In genomic region chr17:28811594-28812135, GRCh38 we compare ENCODE assay signal across 8 cellular contexts. TPM values are rescaled to one million over a fixed set of nuclear protein-coding genes. Genes with fewer than 3 reads are reported as not detected.
DNase-seq lines count a peak whose midpoint lies in the region; ATAC-seq and TF ChIP-seq lines count a peak whose summit lies in the region.

No MANE protein-coding gene starts in this region.

- H3K4me3 ChIP-seq in HAP-1 (peak overlapping the region; percentile 71), RWPE2 (ENCODE audit: severe bottlenecking) (peak overlapping the region; percentile 84), endocrine pancreas (ENCODE audit: control insufficient read depth, insufficient read depth, low read length) (peak overlapping the region; percentile 87)

- ATAC-seq in RWPE2 (ENCODE audit: low read depth) (0 out of 3 replicates have a peak, but pooled peaks have one; percentile 13), HG03039 (IDR thresholded peaks at IDR 0.05; ENCODE audit: unreplicated experiment) (no peak), HG03025 (IDR thresholded peaks at IDR 0.05; ENCODE audit: low FRiP score, unreplicated experiment) (no peak)

- no peaks in the 10 kb centered on the region for H3K36me3 ChIP-seq in HAP-1 (replicated peaks)
- peaks cover 9% of the 10 kb centered on the region for H3K36me3 ChIP-seq in RWPE2 (ENCODE audit: low read depth)
- H3K36me3 ChIP-seq in endocrine pancreas (ENCODE audit: control insufficient read depth, insufficient read depth, low read length): no peaks in the 10 kb centered on the region

- DNase-seq in COLO668 (lab: John Stamatoyannopoulos, UW; ENCODE audit: unreplicated experiment) (peak; percentile 0), HAP-1 (ENCODE audit: low spot score in 2 of 2) (peak in 1 of 2 experiments; percentile 27), RWPE2 (ENCODE audit: low spot score) (no peak), myocyte (ENCODE audit: low read depth) (peak; percentile 49), HuH-7.5 (ENCODE audit: low spot score) (no peak)

- H3K9me3 ChIP-seq in HAP-1: no peaks in the 10 kb centered on the region
- H3K9me3 ChIP-seq in RWPE2 (ENCODE audit: severe bottlenecking): no peaks in the 10 kb centered on the region
- no peaks in the 10 kb centered on the region for H3K9me3 ChIP-seq in endocrine pancreas (ENCODE audit: control insufficient read depth, low read length)

- peak overlapping the region; percentile 100 for H3K27ac ChIP-seq in RWPE2 (ENCODE audit: poor library complexity, severe bottlenecking)

- peak; percentile 26 for TF ChIP-seq CTCF in RWPE2 (IDR thresholded peaks at IDR 0.05; ENCODE audit: poor library complexity, severe bottlenecking)

- peak overlapping the region; percentile 67 for H3K9ac ChIP-seq in endocrine pancreas (ENCODE audit: control insufficient read depth, insufficient read depth, low read length)

- in situ Hi-C loops in HAP-1 (cut with MboI; ENCODE audit: low sequenced_read_pairs): no loop called here

- H3K4me1 ChIP-seq in HAP-1 (peaks cover 46% of the 10 kb centered on the region), RWPE2 (ENCODE audit: insufficient read depth, poor library complexity, severe bottlenecking) (peaks cover 39% of the 10 kb centered on the region), endocrine pancreas (ENCODE audit: control insufficient read depth, insufficient read depth, low read length) (peaks cover 16% of the 10 kb centered on the region)

- no peaks in the 10 kb centered on the region for H3K27me3 ChIP-seq in HAP-1 (ENCODE audit: low read depth)
- no peaks in the 10 kb centered on the region for H3K27me3 ChIP-seq in RWPE2 (ENCODE audit: insufficient read depth, poor library complexity, severe bottlenecking)
- H3K27me3 ChIP-seq in endocrine pancreas (ENCODE audit: control insufficient read depth, insufficient read depth, low read length): no peaks in the 10 kb centered on the region

RNA-seq across cellular contexts. Expression of gene FAM222B, which starts 30.9 kb away (rescaled TPM):
- total RNA-seq in myocyte: 12.7 and 13.3 TPM in 2 replicates
- 15.8 TPM for polyA plus RNA-seq in myocyte (2012)

RNA-seq across cellular contexts. Expression of gene ERAL1, which starts 43.2 kb away (rescaled TPM):
- total RNA-seq in myocyte: 35.2 and 43.7 TPM in 2 replicates
- 42.8 TPM for polyA plus RNA-seq in myocyte (2012)

Comparison
In these comparisons a context has a peak if more than half of its experiments do, and no peak if none do; other contexts are left out.
1. DNase-seq: peak in COLO668 (single experiment) and myocyte (single experiment); none in RWPE2 (single experiment) and HuH-7.5 (single experiment).
2. Peak in every context shown above with its lines, with median percentiles within 50 percentile points of each other: H3K4me3 ChIP-seq.